In the genomic region with DNA sequence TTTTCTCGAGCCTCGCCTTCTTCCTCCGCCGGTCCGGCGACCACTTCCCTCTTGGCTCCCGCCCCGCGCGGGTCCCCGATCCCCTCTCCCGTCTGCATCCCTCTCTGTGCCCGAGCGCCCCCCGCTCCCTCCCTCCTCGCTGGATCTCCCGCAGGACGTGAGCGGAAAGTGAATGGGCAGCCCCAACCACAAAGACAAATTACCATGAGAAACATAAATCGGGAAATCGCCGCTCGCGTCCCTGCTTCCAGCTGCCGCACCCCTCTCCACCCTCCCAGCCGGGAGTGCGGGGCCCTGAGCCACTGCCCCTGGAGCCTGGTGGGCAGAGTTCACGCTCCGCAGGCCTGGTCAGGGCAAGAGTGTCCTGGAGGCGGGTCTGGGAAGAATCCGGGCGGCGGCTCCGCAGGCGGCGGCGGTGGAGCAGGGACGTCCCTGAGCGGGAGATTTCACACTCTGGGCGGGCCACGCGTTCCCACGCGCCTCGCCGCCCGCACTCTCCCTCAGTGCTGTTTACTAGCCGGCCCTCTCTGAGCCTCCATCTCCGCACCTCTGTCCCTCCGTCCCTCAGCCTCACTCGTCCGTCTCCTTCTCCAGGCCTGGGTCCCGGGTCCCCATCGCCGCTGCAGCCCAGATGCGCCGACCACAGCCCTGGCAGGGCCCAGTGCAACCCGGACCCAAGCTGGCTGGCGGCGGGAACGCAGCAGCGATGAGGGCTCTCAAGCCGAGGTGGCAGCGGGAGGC, we compare ENCODE assay signal across 1 cellular context.
A peak's percentile ranks its signal among the peaks of the same experiment; 100 is the strongest.
TF ChIP-seq lines count a peak whose summit lies in the region.

No MANE protein-coding gene starts in this region.

TF ChIP-seq in HepG2, 621 proteins besides CTCF, POLR2A, EP300 and RAD21 (continued from another document and continues in another):
- TF ChIP-seq, protein P1, sequence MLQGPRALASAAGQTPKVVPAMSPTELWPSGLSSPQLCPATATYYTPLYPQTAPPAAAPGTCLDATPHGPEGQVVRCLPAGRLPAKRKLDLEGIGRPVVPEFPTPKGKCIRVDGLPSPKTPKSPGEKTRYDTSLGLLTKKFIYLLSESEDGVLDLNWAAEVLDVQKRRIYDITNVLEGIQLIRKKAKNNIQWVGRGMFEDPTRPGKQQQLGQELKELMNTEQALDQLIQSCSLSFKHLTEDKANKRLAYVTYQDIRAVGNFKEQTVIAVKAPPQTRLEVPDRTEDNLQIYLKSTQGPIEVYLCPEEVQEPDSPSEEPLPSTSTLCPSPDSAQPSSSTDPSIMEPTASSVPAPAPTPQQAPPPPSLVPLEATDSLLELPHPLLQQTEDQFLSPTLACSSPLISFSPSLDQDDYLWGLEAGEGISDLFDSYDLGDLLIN (CRISPR knock-in tag; IDR thresholded peaks at IDR 0.05; ENCODE audit: borderline replicate concordance) = no peak
- TF ChIP-seq ARNTL (CRISPR knock-in tag; IDR thresholded peaks at IDR 0.05) (no peak), ZBTB33 (CRISPR knock-in tag; IDR thresholded peaks at IDR 0.05) (no peak), FOXP1 (IDR thresholded peaks at IDR 0.05) (no peak), FOXP1 (CRISPR knock-in tag; IDR thresholded peaks at IDR 0.05) (no peak), TFE3 (CRISPR knock-in tag; IDR thresholded peaks at IDR 0.05) (no peak), ZUFSP (CRISPR knock-in tag; IDR thresholded peaks at IDR 0.05; ENCODE audit: borderline replicate concordance) (no peak), GATAD2A (CRISPR knock-in tag; IDR thresholded peaks at IDR 0.05) (no peak), ARID5B (CRISPR knock-in tag; IDR thresholded peaks at IDR 0.05) (no peak; the same call in 1 of the 2 replicates), CENPT (CRISPR knock-in tag; IDR thresholded peaks at IDR 0.05; ENCODE audit: low read depth) (no peak), ZNF263 (CRISPR knock-in tag; IDR thresholded peaks at IDR 0.05) (no peak), HES4 (CRISPR knock-in tag; IDR thresholded peaks at IDR 0.05; ENCODE audit: borderline replicate concordance) (no peak), HNF1B (CRISPR knock-in tag; IDR thresholded peaks at IDR 0.05) (0 out of 2 replicates have a peak, but pooled peaks have one; percentile 34), ZNF350 (CRISPR knock-in tag; IDR thresholded peaks at IDR 0.05; ENCODE audit: borderline replicate concordance, low read depth) (no peak), KMT2A (CRISPR knock-in tag; IDR thresholded peaks at IDR 0.05) (no peak), ZNF234 (CRISPR knock-in tag; conservative IDR thresholded peaks at IDR 0.05) (no peak)
- TF ChIP-seq, protein P2, sequence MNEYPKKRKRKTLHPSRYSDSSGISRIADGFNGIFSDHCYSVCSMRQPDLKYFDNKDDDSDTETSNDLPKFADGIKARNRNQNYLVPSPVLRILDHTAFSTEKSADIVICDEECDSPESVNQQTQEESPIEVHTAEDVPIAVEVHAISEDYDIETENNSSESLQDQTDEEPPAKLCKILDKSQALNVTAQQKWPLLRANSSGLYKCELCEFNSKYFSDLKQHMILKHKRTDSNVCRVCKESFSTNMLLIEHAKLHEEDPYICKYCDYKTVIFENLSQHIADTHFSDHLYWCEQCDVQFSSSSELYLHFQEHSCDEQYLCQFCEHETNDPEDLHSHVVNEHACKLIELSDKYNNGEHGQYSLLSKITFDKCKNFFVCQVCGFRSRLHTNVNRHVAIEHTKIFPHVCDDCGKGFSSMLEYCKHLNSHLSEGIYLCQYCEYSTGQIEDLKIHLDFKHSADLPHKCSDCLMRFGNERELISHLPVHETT (CRISPR knock-in tag; conservative IDR thresholded peaks at IDR 0.05) = no peak
- TF ChIP-seq, protein P3, sequence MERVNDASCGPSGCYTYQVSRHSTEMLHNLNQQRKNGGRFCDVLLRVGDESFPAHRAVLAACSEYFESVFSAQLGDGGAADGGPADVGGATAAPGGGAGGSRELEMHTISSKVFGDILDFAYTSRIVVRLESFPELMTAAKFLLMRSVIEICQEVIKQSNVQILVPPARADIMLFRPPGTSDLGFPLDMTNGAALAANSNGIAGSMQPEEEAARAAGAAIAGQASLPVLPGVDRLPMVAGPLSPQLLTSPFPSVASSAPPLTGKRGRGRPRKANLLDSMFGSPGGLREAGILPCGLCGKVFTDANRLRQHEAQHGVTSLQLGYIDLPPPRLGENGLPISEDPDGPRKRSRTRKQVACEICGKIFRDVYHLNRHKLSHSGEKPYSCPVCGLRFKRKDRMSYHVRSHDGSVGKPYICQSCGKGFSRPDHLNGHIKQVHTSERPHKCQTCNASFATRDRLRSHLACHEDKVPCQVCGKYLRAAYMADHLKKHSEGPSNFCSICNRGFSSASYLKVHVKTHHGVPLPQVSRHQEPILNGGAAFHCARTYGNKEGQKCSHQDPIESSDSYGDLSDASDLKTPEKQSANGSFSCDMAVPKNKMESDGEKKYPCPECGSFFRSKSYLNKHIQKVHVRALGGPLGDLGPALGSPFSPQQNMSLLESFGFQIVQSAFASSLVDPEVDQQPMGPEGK (CRISPR knock-in tag; IDR thresholded peaks at IDR 0.05) = no peak
- TF ChIP-seq, protein P4, sequence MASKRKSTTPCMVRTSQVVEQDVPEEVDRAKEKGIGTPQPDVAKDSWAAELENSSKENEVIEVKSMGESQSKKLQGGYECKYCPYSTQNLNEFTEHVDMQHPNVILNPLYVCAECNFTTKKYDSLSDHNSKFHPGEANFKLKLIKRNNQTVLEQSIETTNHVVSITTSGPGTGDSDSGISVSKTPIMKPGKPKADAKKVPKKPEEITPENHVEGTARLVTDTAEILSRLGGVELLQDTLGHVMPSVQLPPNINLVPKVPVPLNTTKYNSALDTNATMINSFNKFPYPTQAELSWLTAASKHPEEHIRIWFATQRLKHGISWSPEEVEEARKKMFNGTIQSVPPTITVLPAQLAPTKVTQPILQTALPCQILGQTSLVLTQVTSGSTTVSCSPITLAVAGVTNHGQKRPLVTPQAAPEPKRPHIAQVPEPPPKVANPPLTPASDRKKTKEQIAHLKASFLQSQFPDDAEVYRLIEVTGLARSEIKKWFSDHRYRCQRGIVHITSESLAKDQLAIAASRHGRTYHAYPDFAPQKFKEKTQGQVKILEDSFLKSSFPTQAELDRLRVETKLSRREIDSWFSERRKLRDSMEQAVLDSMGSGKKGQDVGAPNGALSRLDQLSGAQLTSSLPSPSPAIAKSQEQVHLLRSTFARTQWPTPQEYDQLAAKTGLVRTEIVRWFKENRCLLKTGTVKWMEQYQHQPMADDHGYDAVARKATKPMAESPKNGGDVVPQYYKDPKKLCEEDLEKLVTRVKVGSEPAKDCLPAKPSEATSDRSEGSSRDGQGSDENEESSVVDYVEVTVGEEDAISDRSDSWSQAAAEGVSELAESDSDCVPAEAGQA (IDR thresholded peaks at IDR 0.05; ENCODE audit: low read depth) = no peak
- TF ChIP-seq, protein P4 (CRISPR knock-in tag; IDR thresholded peaks at IDR 0.05; ENCODE audit: borderline replicate concordance) = no peak
- TF ChIP-seq, protein P5, sequence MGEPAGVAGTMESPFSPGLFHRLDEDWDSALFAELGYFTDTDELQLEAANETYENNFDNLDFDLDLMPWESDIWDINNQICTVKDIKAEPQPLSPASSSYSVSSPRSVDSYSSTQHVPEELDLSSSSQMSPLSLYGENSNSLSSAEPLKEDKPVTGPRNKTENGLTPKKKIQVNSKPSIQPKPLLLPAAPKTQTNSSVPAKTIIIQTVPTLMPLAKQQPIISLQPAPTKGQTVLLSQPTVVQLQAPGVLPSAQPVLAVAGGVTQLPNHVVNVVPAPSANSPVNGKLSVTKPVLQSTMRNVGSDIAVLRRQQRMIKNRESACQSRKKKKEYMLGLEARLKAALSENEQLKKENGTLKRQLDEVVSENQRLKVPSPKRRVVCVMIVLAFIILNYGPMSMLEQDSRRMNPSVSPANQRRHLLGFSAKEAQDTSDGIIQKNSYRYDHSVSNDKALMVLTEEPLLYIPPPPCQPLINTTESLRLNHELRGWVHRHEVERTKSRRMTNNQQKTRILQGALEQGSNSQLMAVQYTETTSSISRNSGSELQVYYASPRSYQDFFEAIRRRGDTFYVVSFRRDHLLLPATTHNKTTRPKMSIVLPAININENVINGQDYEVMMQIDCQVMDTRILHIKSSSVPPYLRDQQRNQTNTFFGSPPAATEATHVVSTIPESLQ (CRISPR knock-in tag; conservative IDR thresholded peaks at IDR 0.05) = no peak
